Comparison of ENCODE assay signal across 8 cellular contexts in the genomic region with DNA sequence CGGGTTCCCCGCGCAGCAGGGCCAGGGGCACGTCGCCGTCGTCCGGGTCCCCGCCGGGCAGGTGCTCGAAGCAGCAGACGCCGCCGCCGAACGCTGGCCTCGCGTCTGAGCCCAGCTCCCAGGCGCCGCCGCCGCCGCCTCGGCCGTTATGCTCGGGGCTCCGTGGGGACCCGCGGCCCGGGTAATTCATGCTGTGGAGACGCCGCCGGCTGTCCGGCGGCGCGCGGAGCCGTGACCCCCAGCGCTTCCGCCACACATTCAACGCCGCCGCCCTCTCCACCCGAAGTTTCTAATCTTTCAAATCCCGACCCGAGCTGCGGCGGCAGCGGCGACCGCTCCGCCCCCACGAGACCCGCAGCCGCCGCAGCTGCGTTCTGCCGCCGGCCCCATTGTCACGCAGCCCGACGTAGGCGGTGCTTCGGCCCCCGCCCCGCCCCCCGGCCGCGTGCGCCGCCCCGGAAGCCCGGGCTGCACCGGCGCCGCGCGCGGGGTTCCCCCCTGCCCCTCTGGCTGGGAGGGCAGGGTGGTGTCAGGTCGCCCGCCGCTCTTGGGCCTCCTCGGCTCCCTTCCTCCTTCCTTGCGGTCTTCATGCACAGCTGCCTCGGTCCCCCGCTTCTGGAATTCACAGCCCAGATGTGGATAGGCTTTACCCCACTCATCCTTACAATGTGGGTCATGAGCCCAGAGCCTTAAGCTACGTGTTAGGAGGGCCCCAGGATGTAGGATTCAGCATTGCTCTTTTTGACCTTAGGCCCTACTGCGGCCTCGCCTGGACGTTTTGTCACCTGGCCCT. TPM values are rescaled to one million over a fixed set of nuclear protein-coding genes. Genes with fewer than 3 reads are reported as not detected.
DNase-seq lines count a peak whose midpoint lies in the region; ATAC-seq and TF ChIP-seq lines count a peak whose summit lies in the region.

A gene (minus strand): TSS at position 415 of the 793 bp plus-strand sequence. CDS start 225 bp downstream, at position 190.

- peak; percentile 78 for DNase-seq in COR-L47 (lab: John Stamatoyannopoulos, UW)
- peak; percentile 55 for DNase-seq in HT-29 (ENCODE audit: low spot score)
- peak; percentile 81 for DNase-seq in activated T-cell treated with anti-CD3 and anti-CD28 coated beads for 24 hours (ENCODE audit: low read depth)
- DNase-seq in epithelial cell of prostate (ENCODE audit: low read depth, low spot score), result no peak
- DNase-seq in mucosa of gallbladder (ENCODE audit: low spot score), result peak; percentile 73
- peak; percentile 85 for DNase-seq in stimulated activated CD8-positive, alpha-beta memory T cell treated with anti-CD3 and anti-CD28 coated beads, Interleukin-4, amount 100 ng/mL, for 48 hours

- H3K9me3 ChIP-seq in OCI-LY3 (ENCODE audit: insufficient read depth, low read length), result no peaks in the 10 kb centered on the region

- H3K4me1 ChIP-seq in OCI-LY3 (ENCODE audit: low read length), result peaks cover 38% of the 10 kb centered on the region

- H3K36me3 ChIP-seq in OCI-LY3 (replicated peaks; ENCODE audit: low read depth, low read length), result no peaks in the 10 kb centered on the region

- H2AFZ ChIP-seq in OCI-LY3 (ENCODE audit: low read depth, low read length), result peak within 1 kb of the TSS; percentile 79

- peak within 1 kb of the TSS; percentile 86 for H3K9ac ChIP-seq in OCI-LY3 (ENCODE audit: low read length)

- TF ChIP-seq CTCF in OCI-LY3 (IDR thresholded peaks at IDR 0.05; ENCODE audit: low read depth, low read length), result no peak

- H3K27ac ChIP-seq in OCI-LY3 (ENCODE audit: low read length), result peak within 1 kb of the TSS; percentile 68
- peak within 1 kb of the TSS; percentile 40 for H3K27ac ChIP-seq in epithelial cell of prostate

- peak within 1 kb of the TSS; percentile 93 for H3K4me3 ChIP-seq in OCI-LY3 (ENCODE audit: low read length)

- H4K20me1 ChIP-seq in OCI-LY3 (ENCODE audit: insufficient read depth, low read length), result peaks cover 37% of the 10 kb centered on the region

- H3K79me2 ChIP-seq in OCI-LY3 (ENCODE audit: low read length), result peaks cover 47% of the 10 kb centered on the region

- peak; percentile 59 for ATAC-seq in GM19468 (IDR thresholded peaks at IDR 0.05; ENCODE audit: extremely low read depth, unreplicated experiment)

- peak within 1 kb of the TSS; percentile 95 for H3K4me2 ChIP-seq in OCI-LY3 (ENCODE audit: low read length)

- H3K27me3 ChIP-seq in OCI-LY3 (ENCODE audit: low read depth, low read length), result no peaks in the 10 kb centered on the region

RNA-seq across cellular contexts. Expression of the gene that starts here (rescaled TPM):
- total RNA-seq in HT-29 (2014; rRNA removed; shearing (Covaris generic)), result 6.8 and 7.0 TPM in 2 replicates
- total RNA-seq in mucosa of gallbladder, result 12.7 TPM
